ENCODE assay signal across 21 cellular contexts in genomic region chr20:48630342-48631075, GRCh38.
DNase-seq lines count a peak whose midpoint lies in the region; ATAC-seq, FAIRE-seq and TF ChIP-seq lines count a peak whose summit lies in the region.
"Had no signal": no experiment of that assay in that cellular context is flagged by ENCODE, and none has a peak within 500 bp of the region (broad histone marks: within the 10 kb centered on the region; RNA-seq: fewer than 3 reads in every experiment).

No MANE protein-coding gene starts in this region.

- no peak overlapping the region for H2BK12ac ChIP-seq in H9 (ENCODE audit: insufficient read length, low read depth, low read length)

- H3K36me3 Mint-ChIP-seq in H9 (ENCODE audit: insufficient read depth in 1 of 3, low read depth in 3 of 3): no peaks in the 10 kb centered on the region; a peak in 2 of 7 replicates

- no peak overlapping the region for H4K8ac ChIP-seq in H9 (replicated peaks; ENCODE audit: insufficient read length, low read depth, low read length)

- no peak for FAIRE-seq in HepG2 (lab: Jason Lieb, UNC)
- FAIRE-seq: RCC 7860 had no signal

- peak; percentile 49 for ATAC-seq in HepG2
- ATAC-seq: stimulated activated naive B cell treated with anti-CD40 and anti-IgM and Interleukin-4, amounts not matched to agents 10 μg/mL and 1 μg/mL and 100 μg/mL, for 72 hours had no signal

- TF ChIP-seq RAD21 in HepG2 (CRISPR knock-in tag; IDR thresholded peaks at IDR 0.05): no peak

- H3K27me3 ChIP-seq in BLaER1 (no peaks in the 10 kb centered on the region), H9 (ENCODE audit: insufficient read depth, low read length) (no peaks in the 10 kb centered on the region; the same call in 1 of the 2 replicates), WERI-Rb-1 (ENCODE audit: insufficient read depth, low read depth, severe bottlenecking) (no peaks in the 10 kb centered on the region), HepG2 (ENCODE audit: control insufficient read depth in 1 of 2, insufficient read depth in 2 of 2, low read length in 2 of 2) (peaks cover under 1 to 28% of the 10 kb centered on the region in 2 experiments; a peak in 3 of 5 replicates)
- H3K27me3 ChIP-seq: adrenal gland, cardiac muscle cell, foreskin keratinocyte, tibial nerve had no signal

- H3K9ac ChIP-seq in BLaER1 (no peak overlapping the region; the same call in 1 of the 2 replicates), H9 (ENCODE audit: extremely low read depth, insufficient read length, low read length) (no peak overlapping the region), HepG2 (ENCODE audit: insufficient read depth, low read depth, low read length) (no peak overlapping the region)

- CTCF ChIA-PET in HepG2 (lab: Yijun Ruan, JAX; ENCODE audit: low intra/inter-chr PET ratio, low total read pairs) (no interaction called here), GM10248 (lab: Yijun Ruan, JAX) (interaction anchor here (1.1 to 2.4 kb wide), 2 partner anchors 8 to 10 kb away, joined by 3 to 20 read pairs; no protein-coding TSS in a partner anchor)

- no peak overlapping the region for H2AK5ac ChIP-seq in H9 (ENCODE audit: insufficient read length, low read length)

- no peak overlapping the region for H3K4me3 ChIP-seq in BLaER1
- no peak overlapping the region for H3K4me3 ChIP-seq in WERI-Rb-1 (ENCODE audit: low read depth, low read length)
- H3K4me3 ChIP-seq in HepG2 (replicated peaks in 1 of 3; ENCODE audit: insufficient read depth in 1 of 3, low read depth in 2 of 3, low read length in 3 of 3): no peak overlapping the region
- H3K4me3 ChIP-seq: adrenal gland, cardiac muscle cell, tibial nerve had no signal

- in situ Hi-C loops in HepG2 (cut with HindIII; ENCODE audit: extremely low pct_ligation_motif_present, low pct_unique_long_range_greater_than_20kb): no loop called here

- H4K20me1 ChIP-seq in BLaER1: no peaks in the 10 kb centered on the region
- H4K20me1 ChIP-seq in H9 (ENCODE audit: control insufficient read depth, insufficient read depth, insufficient read length): peaks cover 3% of the 10 kb centered on the region
- no peaks in the 10 kb centered on the region; the same call in 1 of the 2 replicates for H4K20me1 ChIP-seq in HepG2 (ENCODE audit: insufficient read depth, low read length)

- no peaks in the 10 kb centered on the region; a peak in 1 of 5 replicates for H3K9me3 Mint-ChIP-seq in H9
- H3K9me3 Mint-ChIP-seq: activated CD4-positive, alpha-beta T cell treated with anti-CD3 and anti-CD28 coated beads, Interleukin-2, amount 10 ng/mL, durations not matched to agents 24 days and 14 days; CD8-positive, alpha-beta memory T cell; stimulated activated naive B cell treated with anti-CD40 and anti-IgM and Interleukin-4, amounts not matched to agents 10 μg/mL and 1 μg/mL and 100 μg/mL, for 72 hours had no signal

- POLR2A ChIA-PET in HepG2 (lab: Yijun Ruan, JAX): no interaction called here
- POLR2A ChIA-PET in GM10248 (lab: Yijun Ruan, JAX): no interaction called here

- H3K4me3 Mint-ChIP-seq in H9: no peak overlapping the region
- H3K4me3 Mint-ChIP-seq: activated CD4-positive, alpha-beta T cell treated with anti-CD3 and anti-CD28 coated beads, Interleukin-2, amount 10 ng/mL, durations not matched to agents 24 days and 14 days; stimulated activated naive B cell treated with anti-CD40 and anti-IgM and Interleukin-4, amounts not matched to agents 10 μg/mL and 1 μg/mL and 100 μg/mL, for 72 hours had no signal

- H3K4me2 ChIP-seq in BLaER1 (peak overlapping the region; percentile 85), H9 (ENCODE audit: insufficient read depth, insufficient read length, low read length) (no peak overlapping the region), HepG2 (ENCODE audit: low read depth, low read length) (no peak overlapping the region)

- H3K23me2 ChIP-seq in H9 (ENCODE audit: insufficient read length, low read depth, low read length, poor library complexity, severe bottlenecking): no peaks in the 10 kb centered on the region

- no peak overlapping the region for H3K18ac ChIP-seq in H9 (ENCODE audit: insufficient read length, low read depth, low read length)

- no peak overlapping the region for H3K56ac ChIP-seq in H9 (ENCODE audit: insufficient read length, low read depth, low read length)

- H3K14ac ChIP-seq in H9 (ENCODE audit: insufficient read depth, low read length): no peak overlapping the region; the same call in 1 of the 2 replicates

- no peak overlapping the region for H2AFZ ChIP-seq in H9 (ENCODE audit: low read length)
- H2AFZ ChIP-seq in HepG2 (ENCODE audit: low read length): no peak overlapping the region

- H2BK5ac ChIP-seq in H9 (ENCODE audit: insufficient read length, low read length): no peak overlapping the region

- H2BK120ac ChIP-seq in H9 (ENCODE audit: low read depth, low read length, poor library complexity, severe bottlenecking): no peak overlapping the region

- DNase-seq in H9: peak; percentile 64
- peak; percentile 19 for DNase-seq in WERI-Rb-1
- no peak for DNase-seq in HepG2 (ENCODE audit: low spot score)
- no peak for DNase-seq in GM10248 (ENCODE audit: extremely low spot score)
- no peak for DNase-seq in DMS 273 treated with DMSO at 0.1 percent for 48 hours (lab: John Stamatoyannopoulos, UW)
- DNase-seq in substantia nigra (lab: John Stamatoyannopoulos, UW): no peak
- no peak for DNase-seq in stimulated activated CD4-positive, alpha-beta T cell treated with anti-CD3 and anti-CD28 coated beads, Interleukin-12 subunit alpha, Interleukin-12 subunit beta, amount 100 ng/mL, for 4 hours
- DNase-seq: activated CD4-positive, alpha-beta T cell treated with anti-CD3 and anti-CD28 coated beads, Interleukin-2, amount 10 ng/mL, durations not matched to agents 24 days and 14 days; activated effector memory CD4-positive, alpha-beta T cell treated with Interleukin-2 at 50 U/mL for 16 hours; adrenal gland; CD8-positive, alpha-beta memory T cell; DMS79; Kasumi-1; NCI-H1105 treated with DMSO at 0.1 percent for 48 hours; retina; stimulated activated naive B cell treated with anti-CD40 and anti-IgM and Interleukin-4, amounts not matched to agents 10 μg/mL and 1 μg/mL and 100 μg/mL, for 72 hours had no signal

- no peak overlapping the region for H4K5ac ChIP-seq in H9 (ENCODE audit: insufficient read length, low read depth, low read length)

- H3K4me1 Mint-ChIP-seq in H9: peaks cover 5 to 10% of the 10 kb centered on the region in 2 experiments

- H2BK15ac ChIP-seq in H9 (ENCODE audit: low read depth, low read length): no peak overlapping the region

- H3K9me3 ChIP-seq in BLaER1 (no peaks in the 10 kb centered on the region), H9 (ENCODE audit: control insufficient read depth, low read depth, low read length) (no peaks in the 10 kb centered on the region), WERI-Rb-1 (ENCODE audit: severe bottlenecking) (no peaks in the 10 kb centered on the region), HepG2 (ENCODE audit: low read length) (no peaks in the 10 kb centered on the region)
- H3K9me3 ChIP-seq: adrenal gland, tibial nerve had no signal

- no peak overlapping the region for H2BK20ac ChIP-seq in H9 (ENCODE audit: low read depth, low read length, poor library complexity, severe bottlenecking)

- H3K27ac ChIP-seq in BLaER1 (peak overlapping the region; percentile 71; the same call in 1 of the 2 replicates), H9 (ENCODE audit: insufficient read length, low read depth, low read length) (no peak overlapping the region), WERI-Rb-1 (no peak overlapping the region), HepG2 (ENCODE audit: extremely low read length, insufficient read depth, low read length) (no peak overlapping the region), substantia nigra (ENCODE audit: low read depth, low read length, poor library complexity, severe bottlenecking) (no peak overlapping the region)
- H3K27ac ChIP-seq: adrenal gland, cardiac muscle cell, foreskin keratinocyte, tibial nerve had no signal

- H3K27me3 Mint-ChIP-seq in H9 (ENCODE audit: low read depth): no peaks in the 10 kb centered on the region
- H3K27me3 Mint-ChIP-seq: activated CD4-positive, alpha-beta T cell treated with anti-CD3 and anti-CD28 coated beads, Interleukin-2, amount 10 ng/mL, durations not matched to agents 24 days and 14 days; stimulated activated naive B cell treated with anti-CD40 and anti-IgM and Interleukin-4, amounts not matched to agents 10 μg/mL and 1 μg/mL and 100 μg/mL, for 72 hours had no signal

- peak overlapping the region in 1 of 3 experiments; percentile 79; a peak in 1 of 7 replicates for H3K27ac Mint-ChIP-seq in H9
- H3K27ac Mint-ChIP-seq: activated CD4-positive, alpha-beta T cell treated with anti-CD3 and anti-CD28 coated beads, Interleukin-2, amount 10 ng/mL, durations not matched to agents 24 days and 14 days; stimulated activated naive B cell treated with anti-CD40 and anti-IgM and Interleukin-4, amounts not matched to agents 10 μg/mL and 1 μg/mL and 100 μg/mL, for 72 hours had no signal

- no peak overlapping the region for H3K4ac ChIP-seq in H9 (ENCODE audit: low read depth, low read length)

- intact Hi-C loops in HepG2 (cut with micrococcal nuclease; ENCODE audit: unreplicated experiment): no loop called here

- WGBS in H9 (ENCODE audit: extremely low coverage, insufficient read length, low lambda C conversion rate): no CpG with 5 or more reads among the region's 18 CpGs
- WGBS in HepG2 (ENCODE audit: low lambda C conversion rate): 41% methylated on average over 14 of the region's 18 CpGs

- peak; percentile 36 for TF ChIP-seq CTCF in H9 (conservative IDR thresholded peaks at IDR 0.05)
- TF ChIP-seq CTCF in WERI-Rb-1 (IDR thresholded peaks at IDR 0.05; ENCODE audit: low read depth, low read length): no peak
- TF ChIP-seq CTCF in HepG2 (CRISPR knock-in tag; IDR thresholded peaks at IDR 0.05): peak; percentile 13; the same call in 1 of the 2 replicates
- no peak for TF ChIP-seq CTCF in GM10248 (IDR thresholded peaks at IDR 0.05; ENCODE audit: control extremely low read depth, extremely low read depth, low read depth, missing control alignments)

- H3K36me3 ChIP-seq in BLaER1 (no peaks in the 10 kb centered on the region; the same call in 1 of the 2 replicates), WERI-Rb-1 (peaks cover 40% of the 10 kb centered on the region), HepG2 (replicated peaks in 1 of 2; ENCODE audit: control insufficient read depth in 1 of 2, insufficient read depth in 2 of 2, low read length in 2 of 2) (no peaks in the 10 kb centered on the region)
- H3K36me3 ChIP-seq: cardiac muscle cell had no signal

- H3K79me1 ChIP-seq in H9 (ENCODE audit: insufficient read depth, low read depth, low read length, poor library complexity, severe bottlenecking): no peaks in the 10 kb centered on the region

- TF ChIP-seq EP300 in HepG2 (IDR thresholded peaks at IDR 0.05; ENCODE audit: low read depth in 2 of 2, low read length in 2 of 2) (no peak), HepG2 (CRISPR knock-in tag; IDR thresholded peaks at IDR 0.05; ENCODE audit: borderline replicate concordance) (no peak)

- no peak overlapping the region for H4K91ac ChIP-seq in H9 (ENCODE audit: insufficient read length, low read depth, low read length)

- no peak overlapping the region for H3T11ph ChIP-seq in H9 (ENCODE audit: low read length)

- H3K23ac ChIP-seq in H9 (ENCODE audit: insufficient read length, low read depth, low read length): no peak overlapping the region

- H3K4me1 ChIP-seq in BLaER1: peaks cover 80% of the 10 kb centered on the region
- no peaks in the 10 kb centered on the region for H3K4me1 ChIP-seq in H9 (ENCODE audit: insufficient read depth, low read length)
- peaks cover 21% of the 10 kb centered on the region for H3K4me1 ChIP-seq in HepG2 (ENCODE audit: insufficient read depth, low read length)
- H3K4me1 ChIP-seq: foreskin keratinocyte, tibial nerve had no signal

- H3K79me2 ChIP-seq in H9 (ENCODE audit: insufficient read depth, low read length) (no peaks in the 10 kb centered on the region), HepG2 (ENCODE audit: insufficient read depth, low read length) (no peaks in the 10 kb centered on the region)

- no TSS peak for BruUV-seq in HepG2 (replicated peaks; lab: Mats Ljungman, UMichigan)

- TF ChIP-seq POLR2A in HepG2 (IDR thresholded peaks at IDR 0.05; ENCODE audit: insufficient read depth in 1 of 2, low read depth in 2 of 2, low read length in 2 of 2): no peak

Comparison
In these comparisons a context has a peak if more than half of its experiments do, and no peak if none do; other contexts are left out.
1. DNase-seq: peak in H9 (single experiment) and WERI-Rb-1 (single experiment); none in HepG2 (single experiment), GM10248 (single experiment), DMS 273 treated with DMSO at 0.1 percent for 48 hours (single experiment), substantia nigra (0 of 49) and stimulated activated CD4-positive, alpha-beta T cell treated with anti-CD3 and anti-CD28 coated beads, Interleukin-12 subunit alpha, Interleukin-12 subunit beta, amount 100 ng/mL, for 4 hours (single experiment).
2. CTCF ChIP-seq: peak in H9 (single experiment) and HepG2 (single experiment); none in WERI-Rb-1 (single experiment) and GM10248 (single experiment).